In genomic region chrX:47540754-47541538, GRCh38 we compare ENCODE assay signal across 1 cellular context.
TF ChIP-seq lines count a peak whose summit lies in the region.

No MANE protein-coding gene starts in this region.

TF ChIP-seq in SK-N-SH, 30 proteins besides CTCF, POLR2A, EP300 and RAD21 (continued from another document):
- no peak for TF ChIP-seq USF1 (IDR thresholded peaks at IDR 0.05; ENCODE audit: borderline replicate concordance, low read depth)
- TF ChIP-seq SMC3 (IDR thresholded peaks at IDR 0.05; ENCODE audit: low read depth, low read length): peak; percentile 62
- no peak for TF ChIP-seq FOXJ3 (CRISPR knock-in tag; IDR thresholded peaks at IDR 0.05)
- no peak for TF ChIP-seq GATA2 (CRISPR knock-in tag; IDR thresholded peaks at IDR 0.05)
- no peak for TF ChIP-seq RCOR1 (IDR thresholded peaks at IDR 0.05; ENCODE audit: low read length)
- TF ChIP-seq MEF2A (IDR thresholded peaks at IDR 0.05; ENCODE audit: borderline replicate concordance, low read depth): no peak
- no peak for TF ChIP-seq RXRA (IDR thresholded peaks at IDR 0.05; ENCODE audit: borderline replicate concordance, low read depth)
- TF ChIP-seq CHD2 (IDR thresholded peaks at IDR 0.05; ENCODE audit: low read length, partially characterized antibody): no peak
- TF ChIP-seq TEAD4 (IDR thresholded peaks at IDR 0.05; ENCODE audit: borderline replicate concordance, insufficient read depth): no peak
- peak; percentile 57; the same call in 1 of the 2 replicates for TF ChIP-seq POLR2AphosphoS5 (IDR thresholded peaks at IDR 0.05; ENCODE audit: low read depth, low read length)
- TF ChIP-seq MXI1 (IDR thresholded peaks at IDR 0.05; ENCODE audit: low read depth, low read length): no peak
- no peak for TF ChIP-seq PBX3 (IDR thresholded peaks at IDR 0.05)
- no peak for TF ChIP-seq FOXM1 (IDR thresholded peaks at IDR 0.05; ENCODE audit: low read depth)
- no peak for TF ChIP-seq JUND (IDR thresholded peaks at IDR 0.05)
- TF ChIP-seq TCF12 (IDR thresholded peaks at IDR 0.05): no peak
- TF ChIP-seq, protein P1, sequence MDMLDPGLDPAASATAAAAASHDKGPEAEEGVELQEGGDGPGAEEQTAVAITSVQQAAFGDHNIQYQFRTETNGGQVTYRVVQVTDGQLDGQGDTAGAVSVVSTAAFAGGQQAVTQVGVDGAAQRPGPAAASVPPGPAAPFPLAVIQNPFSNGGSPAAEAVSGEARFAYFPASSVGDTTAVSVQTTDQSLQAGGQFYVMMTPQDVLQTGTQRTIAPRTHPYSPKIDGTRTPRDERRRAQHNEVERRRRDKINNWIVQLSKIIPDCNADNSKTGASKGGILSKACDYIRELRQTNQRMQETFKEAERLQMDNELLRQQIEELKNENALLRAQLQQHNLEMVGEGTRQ (IDR thresholded peaks at IDR 0.05; ENCODE audit: borderline replicate concordance, low read depth, low read length): no peak
- TF ChIP-seq YY1 (IDR thresholded peaks at IDR 0.05; ENCODE audit: low read depth): no peak
- TF ChIP-seq IRF3 (IDR thresholded peaks at IDR 0.05; ENCODE audit: low read depth, low read length): no peak
- no peak for TF ChIP-seq GABPA (IDR thresholded peaks at IDR 0.05; ENCODE audit: low read depth)
